In the genomic region with DNA sequence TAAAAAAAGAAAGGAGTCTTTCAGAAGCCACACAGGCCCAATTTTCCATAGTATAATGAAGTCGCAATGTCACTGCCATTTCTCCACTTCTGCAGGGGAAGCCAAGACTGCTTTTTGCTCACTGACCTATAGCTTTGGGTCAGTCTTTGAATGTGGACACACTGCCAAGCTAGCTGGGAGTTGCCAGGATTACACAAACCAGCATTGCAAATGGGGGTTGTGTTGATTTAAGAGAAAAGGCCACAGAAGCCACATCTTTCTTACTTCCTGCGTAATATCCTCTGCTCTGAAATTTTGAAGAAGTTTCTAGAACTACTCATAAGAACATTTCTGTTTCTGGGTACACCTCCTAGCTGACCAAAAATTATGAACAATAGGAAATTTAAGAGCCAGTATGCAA, we compare ENCODE assay signal across 10 cellular contexts. TPM values are rescaled to one million over a fixed set of nuclear protein-coding genes. Genes with fewer than 3 reads are reported as not detected.
A peak's percentile ranks its signal among the peaks of the same experiment; 100 is the strongest.
DNase-seq lines count a peak whose midpoint lies in the region; ATAC-seq and TF ChIP-seq lines count a peak whose summit lies in the region.
"Had no signal": no experiment of that assay in that cellular context is flagged by ENCODE, and none has a peak within 500 bp of the region (broad histone marks: within the 10 kb centered on the region; RNA-seq: fewer than 3 reads in every experiment).

No MANE protein-coding gene starts in this region.

- no peaks in the 10 kb centered on the region for H3K36me3 ChIP-seq in vagina

- H3K4me1 Mint-ChIP-seq in activated T-helper 1 cell treated with anti-CD3 and anti-CD28 coated beads, Interleukin-12 subunit alpha, Interleukin-12 subunit beta, Interleukin-2, Interleukin-4 antibody, amounts not matched to agents 30 ng/mL and 10 ng/mL and 1 ng/mL, durations not matched to agents 14 hours and 24 hours and 36 hours (ENCODE audit: low read depth) = peaks cover 54% of the 10 kb centered on the region

- no peak for TF ChIP-seq POLR2A in vagina (IDR thresholded peaks at IDR 0.05)

- peaks cover 35% of the 10 kb centered on the region for H3K9me3 Mint-ChIP-seq in activated T-helper 1 cell treated with anti-CD3 and anti-CD28 coated beads, Interleukin-12 subunit alpha, Interleukin-12 subunit beta, Interleukin-2, Interleukin-4 antibody, amounts not matched to agents 30 ng/mL and 10 ng/mL and 1 ng/mL, durations not matched to agents 14 hours and 24 hours and 36 hours

- TF ChIP-seq CTCF in vagina (IDR thresholded peaks at IDR 0.05) = no peak

- peak overlapping the region; percentile 83 for H3K27ac Mint-ChIP-seq in activated T-helper 1 cell treated with anti-CD3 and anti-CD28 coated beads, Interleukin-12 subunit alpha, Interleukin-12 subunit beta, Interleukin-2, Interleukin-4 antibody, amounts not matched to agents 30 ng/mL and 10 ng/mL and 1 ng/mL, durations not matched to agents 14 hours and 24 hours and 36 hours

- H3K9me3 ChIP-seq in vagina = no peaks in the 10 kb centered on the region

- H3K4me3 Mint-ChIP-seq in activated T-helper 1 cell treated with anti-CD3 and anti-CD28 coated beads, Interleukin-12 subunit alpha, Interleukin-12 subunit beta, Interleukin-2, Interleukin-4 antibody, amounts not matched to agents 30 ng/mL and 10 ng/mL and 1 ng/mL, durations not matched to agents 14 hours and 24 hours and 36 hours = no peak overlapping the region

- H3K27me3 Mint-ChIP-seq in activated T-helper 1 cell treated with anti-CD3 and anti-CD28 coated beads, Interleukin-12 subunit alpha, Interleukin-12 subunit beta, Interleukin-2, Interleukin-4 antibody, amounts not matched to agents 30 ng/mL and 10 ng/mL and 1 ng/mL, durations not matched to agents 14 hours and 24 hours and 36 hours (ENCODE audit: insufficient read depth) = no peaks in the 10 kb centered on the region
- H3K27me3 Mint-ChIP-seq: naive thymus-derived CD8-positive, alpha-beta T cell had no signal

- no peaks in the 10 kb centered on the region for H3K4me1 ChIP-seq in vagina

- intact Hi-C loops in Right ventricle myocardium superior (cut with DNase I) = no loop called here
- intact Hi-C loops in cardiac septum (cut with DNase I) = no loop called here
- intact Hi-C loops in activated T-helper 1 cell treated with anti-CD3 and anti-CD28 coated beads, Interleukin-12 subunit alpha, Interleukin-12 subunit beta, Interleukin-2, Interleukin-4 antibody, amounts not matched to agents 30 ng/mL and 10 ng/mL and 1 ng/mL, durations not matched to agents 14 hours and 24 hours and 36 hours (cut with micrococcal nuclease) = loop anchor here (1.0 to 10.0 kb wide), 4 partner anchors 10 to 137 kb away; no protein-coding TSS in a partner anchor
- intact Hi-C loops in vagina (cut with DNase I) = no loop called here

- H3K4me3 ChIP-seq in vagina = no peak overlapping the region

- H3K27me3 ChIP-seq in vagina = no peaks in the 10 kb centered on the region

- DNase-seq in Right ventricle myocardium superior = no peak
- no peak for DNase-seq in cardiac septum (ENCODE audit: low spot score)
- DNase-seq in activated T-helper 1 cell treated with anti-CD3 and anti-CD28 coated beads, Interleukin-12 subunit alpha, Interleukin-12 subunit beta, Interleukin-2, Interleukin-4 antibody, amounts not matched to agents 30 ng/mL and 10 ng/mL and 1 ng/mL, durations not matched to agents 14 hours and 24 hours and 36 hours (ENCODE audit: low spot score) = no peak
- peak; percentile 9 for DNase-seq in kidney tubule cell (ENCODE audit: low spot score)
- no peak for DNase-seq in vagina (ENCODE audit: extremely low spot score in 2 of 2)
- DNase-seq in GM03348 (ENCODE audit: low spot score) = no peak
- DNase-seq in NCI-H146 (lab: John Stamatoyannopoulos, UW) = no peak
- DNase-seq in T-helper 9 cell = no peak

- peak; percentile 80 for ATAC-seq in Right ventricle myocardium superior (ENCODE audit: poor library complexity)
- ATAC-seq: Panc1 had no signal

- peak overlapping the region; percentile 16 for H3K27ac ChIP-seq in vagina

- peaks cover 23% of the 10 kb centered on the region for H3K36me3 Mint-ChIP-seq in activated T-helper 1 cell treated with anti-CD3 and anti-CD28 coated beads, Interleukin-12 subunit alpha, Interleukin-12 subunit beta, Interleukin-2, Interleukin-4 antibody, amounts not matched to agents 30 ng/mL and 10 ng/mL and 1 ng/mL, durations not matched to agents 14 hours and 24 hours and 36 hours (ENCODE audit: low read depth)

RNA-seq across cellular contexts. Expression of gene SAMSN1, which starts 45.8 kb away (rescaled TPM):
- 1.3 TPM for total RNA-seq in Right ventricle myocardium superior
- 1.9 TPM for total RNA-seq in cardiac septum
- 115 and 119 TPM in 2 replicates for total RNA-seq in activated T-helper 1 cell treated with anti-CD3 and anti-CD28 coated beads, Interleukin-12 subunit alpha, Interleukin-12 subunit beta, Interleukin-2, Interleukin-4 antibody, amounts not matched to agents 30 ng/mL and 10 ng/mL and 1 ng/mL, durations not matched to agents 14 hours and 24 hours and 36 hours
- total RNA-seq in vagina = 6.4 TPM

Comparison
In these comparisons a context has a peak if more than half of its experiments do, and no peak if none do; other contexts are left out.
1. RNA of gene SAMSN1, which starts 45.8 kb away (total RNA-seq): 115 to 119 TPM in activated T-helper 1 cell treated with anti-CD3 and anti-CD28 coated beads, Interleukin-12 subunit alpha, Interleukin-12 subunit beta, Interleukin-2, Interleukin-4 antibody, amounts not matched to agents 30 ng/mL and 10 ng/mL and 1 ng/mL, durations not matched to agents 14 hours and 24 hours and 36 hours; 6.4 TPM in vagina (single experiment), 1.9 TPM in cardiac septum (single experiment) and 1.3 TPM in Right ventricle myocardium superior (single experiment); every median in the first group is over 10 times any median in the second.